Comparison of ENCODE assay signal across 9 cellular contexts in the genomic region with DNA sequence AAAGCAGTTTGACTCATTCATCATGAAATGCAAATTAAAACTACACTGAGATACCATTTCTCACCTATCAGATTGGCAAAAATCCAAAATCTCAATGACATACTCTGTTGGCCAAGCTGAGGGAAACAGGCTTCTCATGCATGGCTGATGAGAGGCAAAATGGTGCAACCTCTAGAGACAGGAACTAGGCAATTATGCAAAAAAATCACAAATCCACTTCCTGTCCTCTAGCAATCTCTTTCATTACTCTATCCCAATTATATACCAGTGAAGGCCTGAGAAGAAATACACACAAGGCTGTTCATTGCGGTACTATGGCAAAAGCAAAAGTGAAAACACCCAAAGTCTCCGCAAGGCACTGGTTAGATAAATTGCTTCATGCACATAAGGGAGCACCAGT. TPM values are rescaled to one million over a fixed set of nuclear protein-coding genes. Genes with fewer than 3 reads are reported as not detected.
DNase-seq lines count a peak whose midpoint lies in the region; ATAC-seq and TF ChIP-seq lines count a peak whose summit lies in the region.
"Had no signal": no experiment of that assay in that cellular context is flagged by ENCODE, and none has a peak within 500 bp of the region (broad histone marks: within the 10 kb centered on the region; RNA-seq: fewer than 3 reads in every experiment).

No MANE protein-coding gene starts in this region.

- TF ChIP-seq CTCF in body of pancreas (IDR thresholded peaks at IDR 0.05) = no peak

- no peak for TF ChIP-seq POLR2A in body of pancreas (IDR thresholded peaks at IDR 0.05)

- DNase-seq in SIG-M5 treated with dmso at 0.1 percent for 504 hours (lab: John Stamatoyannopoulos, UW; ENCODE audit: unreplicated experiment) (peak; percentile 13), SIG-M5 (lab: John Stamatoyannopoulos, UW) (no peak), NCI-H1105 (lab: John Stamatoyannopoulos, UW) (peak; percentile 28), renal cortical epithelial cell (ENCODE audit: low read depth) (peak; percentile 39), DMS153 (lab: John Stamatoyannopoulos, UW) (no peak), body of pancreas (no peak)
- no peak for DNase-seq in effector CD4-positive, alpha-beta T cell
- DNase-seq: hypothalamus had no signal

- no peaks in the 10 kb centered on the region for H3K4me1 ChIP-seq in body of pancreas

- peak; percentile 81 for ATAC-seq in HG02763 (IDR thresholded peaks at IDR 0.05; ENCODE audit: unreplicated experiment)
- no peak for ATAC-seq in body of pancreas

- H3K27ac ChIP-seq in body of pancreas = no peak overlapping the region

- no peaks in the 10 kb centered on the region for H3K9me3 ChIP-seq in body of pancreas

- WGBS in body of pancreas, 2 donors = 98 to 100% methylated on average over 2 of the region's 2 CpGs

- H3K36me3 ChIP-seq in body of pancreas (replicated peaks in 1 of 2; ENCODE audit: insufficient read depth in 1 of 2, low read depth in 2 of 2) = no peaks in the 10 kb centered on the region

- intact Hi-C loops in body of pancreas (cut with DNase I) = no loop called here

- H3K4me3 ChIP-seq in body of pancreas = no peak overlapping the region

- no peaks in the 10 kb centered on the region for H3K27me3 ChIP-seq in body of pancreas

RNA-seq across cellular contexts. Expression of a gene that starts 25.9 kb away (rescaled TPM):
- total RNA-seq in renal cortical epithelial cell = 0.35 and 1.2 TPM in 2 replicates
- 10 to 100 TPM; 31.6 to 76.1 TPM for total RNA-seq in body of pancreas

Comparison
In these comparisons a context has a peak if more than half of its experiments do, and no peak if none do; other contexts are left out.
1. DNase-seq: peak in SIG-M5 treated with dmso at 0.1 percent for 504 hours (single experiment), NCI-H1105 (single experiment) and renal cortical epithelial cell (single experiment); none in SIG-M5 (single experiment), effector CD4-positive, alpha-beta T cell (single experiment), DMS153 (single experiment) and body of pancreas (0 of 4).
2. RNA of a gene that starts 25.9 kb away (total RNA-seq): 31.6 to 76.1 TPM in body of pancreas; 0.35 to 1.2 TPM in renal cortical epithelial cell; every median in the first group is over 10 times any median in the second.